28 cellular contexts compared by ENCODE assay signal in the genomic region with DNA sequence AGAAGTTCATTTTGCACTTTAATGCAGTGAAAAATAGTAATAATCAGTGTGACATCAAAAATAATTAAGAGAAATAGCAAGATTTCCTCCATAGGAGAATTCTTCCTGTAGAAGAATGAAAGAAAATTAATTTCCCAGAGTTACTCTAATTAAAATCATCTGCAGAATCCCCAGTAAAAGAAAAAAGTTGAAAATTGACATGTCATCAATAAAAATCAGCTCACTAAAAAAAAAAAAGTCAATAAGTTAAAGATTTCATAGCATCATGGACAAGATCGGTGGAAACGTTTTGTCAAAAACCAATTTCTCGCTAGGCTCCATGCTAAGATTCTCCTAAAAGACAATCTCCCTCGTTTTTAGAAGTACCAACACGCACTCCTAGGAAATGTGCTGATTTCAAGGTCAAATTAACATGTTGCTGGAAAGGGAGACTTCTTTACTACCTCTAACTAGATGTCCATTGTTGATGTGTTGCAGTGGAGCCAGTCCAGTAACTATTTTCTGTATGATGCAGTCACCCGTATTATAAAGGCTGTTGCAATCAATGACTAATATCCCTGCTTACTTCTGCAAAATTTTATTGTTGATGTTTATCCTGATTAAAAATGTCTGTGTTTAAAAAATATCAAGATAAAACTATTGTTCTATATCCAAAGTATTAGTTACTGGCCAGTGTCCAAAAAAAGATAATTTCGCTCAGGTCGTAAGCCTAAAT.
A peak's percentile ranks its signal among the peaks of the same experiment; 100 is the strongest.
DNase-seq lines count a peak whose midpoint lies in the region; ATAC-seq, FAIRE-seq and TF ChIP-seq lines count a peak whose summit lies in the region.
"Had no signal": no experiment of that assay in that cellular context is flagged by ENCODE, and none has a peak within 500 bp of the region (broad histone marks: within the 10 kb centered on the region; RNA-seq: fewer than 3 reads in every experiment).

No MANE protein-coding gene starts in this region.

- TF ChIP-seq RAD21 in A549 (conservative IDR thresholded peaks at IDR 0.05 in 1 of 2, IDR thresholded peaks at IDR 0.05 in 1 of 2): no peak

- no peak for DNase-seq in A549 (ENCODE audit: low read depth in 1 of 2, low spot score in 1 of 2)
- peak; percentile 12 for DNase-seq in NB4 (ENCODE audit: low read depth)
- no peak for DNase-seq in esophagus muscularis mucosa (ENCODE audit: extremely low spot score)
- DNase-seq in mesenchymal stem cell: no peak
- no peak for DNase-seq in effector memory CD4-positive, alpha-beta T cell
- DNase-seq in kidney: no peak
- DNase-seq in PC-9: no peak
- DNase-seq: activated B cell treated with CpG ODN at 0.5 μM for 24 hours; activated CD4-positive, alpha-beta T cell treated with anti-CD3 and anti-CD28 coated beads, Interleukin-2, amount 10 ng/mL, durations not matched to agents 7 days and 5 days; activated effector memory CD4-positive, alpha-beta T cell treated with anti-CD3 and anti-CD28 coated beads, Interleukin-2, amount 50 U/mL, for 16 hours; activated T-cell treated with anti-CD3 and anti-CD28 coated beads, Interleukin-2, amount 50 U/mL, for 24 hours; anterior cingulate cortex; BE2C; CD8-positive, alpha-beta T cell; DMS153; H7; MV-4-11; NCI-H146; NCI-H2107; NCI-H82; SK-N-SH; stimulated activated CD8-positive, alpha-beta memory T cell treated with anti-CD3 and anti-CD28 coated beads, Interleukin-4, amount 100 ng/mL, for 48 hours had no signal

- TF ChIP-seq EP300 in A549 (IDR thresholded peaks at IDR 0.05) (no peak), esophagus muscularis mucosa (IDR thresholded peaks at IDR 0.05) (no peak)

- intact Hi-C loops in esophagus muscularis mucosa (cut with DNase I) (no loop called here), kidney (cut with DNase I) (no loop called here), PC-9 (cut with micrococcal nuclease; ENCODE audit: unreplicated experiment) (no loop called here)

- H4K91ac ChIP-seq in mesenchymal stem cell (ENCODE audit: low read length): no peak overlapping the region

- H3K14ac ChIP-seq in mesenchymal stem cell (ENCODE audit: low read length in 2 of 2): no peak overlapping the region

- H3K9ac ChIP-seq in mesenchymal stem cell (ENCODE audit: low read length) (peak overlapping the region; percentile 95), kidney (ENCODE audit: low read length in 2 of 2) (no peak overlapping the region)
- H3K9ac ChIP-seq: neural progenitor cell, parathyroid adenoma, SK-N-SH had no signal

- H3K9me3 ChIP-seq in A549: no peaks in the 10 kb centered on the region
- no peaks in the 10 kb centered on the region for H3K9me3 ChIP-seq in esophagus muscularis mucosa
- H3K9me3 ChIP-seq in mesenchymal stem cell (ENCODE audit: control insufficient read depth, low read length): no peaks in the 10 kb centered on the region
- H3K9me3 ChIP-seq in effector memory CD4-positive, alpha-beta T cell (ENCODE audit: control insufficient read depth, low read length): no peaks in the 10 kb centered on the region
- H3K9me3 ChIP-seq in kidney (ENCODE audit: control insufficient read depth in 1 of 2, low read length in 2 of 2): no peaks in the 10 kb centered on the region
- H3K9me3 ChIP-seq in PC-9 (ENCODE audit: insufficient read depth, low read depth): no peaks in the 10 kb centered on the region
- H3K9me3 ChIP-seq: BE2C, breast epithelium, SK-N-SH had no signal

- no peak overlapping the region for H2BK120ac ChIP-seq in mesenchymal stem cell (ENCODE audit: low read depth, low read length)

- H3K27me3 ChIP-seq in esophagus muscularis mucosa (no peaks in the 10 kb centered on the region), mesenchymal stem cell (ENCODE audit: control insufficient read depth in 1 of 2, insufficient read depth in 1 of 2, low read length in 2 of 2) (no peaks in the 10 kb centered on the region), PC-9 (ENCODE audit: insufficient read depth, low read depth) (0 out of 2 replicates have a peak, but pooled peaks cover 4% of the 10 kb centered on the region)
- H3K27me3 ChIP-seq in effector memory CD4-positive, alpha-beta T cell (replicated peaks; ENCODE audit: control insufficient read depth, insufficient read depth, low read length, poor library complexity, severe bottlenecking): no peaks in the 10 kb centered on the region
- H3K27me3 ChIP-seq: BE2C, breast epithelium, foreskin keratinocyte, neural progenitor cell had no signal

- H3K9me2 ChIP-seq in PC-9 (ENCODE audit: insufficient read depth): no peaks in the 10 kb centered on the region
- H3K9me2 ChIP-seq: SK-N-SH had no signal

- H3K36me3 ChIP-seq in esophagus muscularis mucosa: no peaks in the 10 kb centered on the region
- H3K36me3 ChIP-seq in mesenchymal stem cell (ENCODE audit: control insufficient read depth in 1 of 2, insufficient read depth in 2 of 2, low read depth in 1 of 2, low read length in 2 of 2): no peaks in the 10 kb centered on the region
- H3K36me3 ChIP-seq in effector memory CD4-positive, alpha-beta T cell (ENCODE audit: control insufficient read depth, insufficient read depth, low read length): no peaks in the 10 kb centered on the region
- H3K36me3 ChIP-seq in kidney (ENCODE audit: control insufficient read depth in 1 of 2, insufficient read depth in 2 of 2, low read length in 2 of 2): no peaks in the 10 kb centered on the region
- H3K36me3 ChIP-seq in PC-9 (ENCODE audit: low read depth): no peaks in the 10 kb centered on the region
- H3K36me3 ChIP-seq: BE2C, breast epithelium, neural progenitor cell had no signal

- no peaks in the 10 kb centered on the region for H3F3A ChIP-seq in PC-9 (ENCODE audit: insufficient read depth, low read depth)

- H3K27ac ChIP-seq in A549 (no peak overlapping the region), esophagus muscularis mucosa (replicated peaks in 1 of 4) (peak overlapping the region in 3 of 4 donors; percentile 33 to 50 (median 44)), mesenchymal stem cell (ENCODE audit: low read length, poor library complexity, severe bottlenecking) (no peak overlapping the region), kidney (ENCODE audit: low read depth in 2 of 2, low read length in 2 of 2) (no peak overlapping the region), PC-9 (no peak overlapping the region)
- H3K27ac ChIP-seq in effector memory CD4-positive, alpha-beta T cell (ENCODE audit: insufficient read depth, low read length, poor library complexity, severe bottlenecking): no peak overlapping the region
- H3K27ac ChIP-seq: foreskin keratinocyte, neural progenitor cell, parathyroid adenoma had no signal

- no peak overlapping the region for H2BK5ac ChIP-seq in mesenchymal stem cell (ENCODE audit: low read depth, low read length, poor library complexity, severe bottlenecking)

- H2BK15ac ChIP-seq in mesenchymal stem cell (ENCODE audit: low read depth, poor library complexity, severe bottlenecking): no peak overlapping the region

- H3K4me2 ChIP-seq in A549 (no peak overlapping the region), mesenchymal stem cell (ENCODE audit: low read length, poor library complexity, severe bottlenecking) (no peak overlapping the region), PC-9 (no peak overlapping the region)
- H3K4me2 ChIP-seq: neural progenitor cell, SK-N-SH had no signal

- no peaks in the 10 kb centered on the region for H3K79me2 ChIP-seq in PC-9 (ENCODE audit: low read depth)
- H3K79me2 ChIP-seq: parathyroid adenoma had no signal

- no peak for TF ChIP-seq CTCF in A549 (IDR thresholded peaks at IDR 0.05)
- TF ChIP-seq CTCF in NB4 (IDR thresholded peaks at IDR 0.05; ENCODE audit: low read depth, low read length): no peak
- no peak for TF ChIP-seq CTCF in esophagus muscularis mucosa (IDR thresholded peaks at IDR 0.05)
- no peak for TF ChIP-seq CTCF in kidney (IDR thresholded peaks at IDR 0.05; ENCODE audit: borderline replicate concordance, extremely low read depth, insufficient read depth)
- TF ChIP-seq CTCF in PC-9 (conservative IDR thresholded peaks at IDR 0.05): no peak

- no peak overlapping the region for H3K18ac ChIP-seq in mesenchymal stem cell (ENCODE audit: low read depth in 1 of 2, low read length in 2 of 2)

- no peaks in the 10 kb centered on the region for H4K20me1 ChIP-seq in PC-9 (ENCODE audit: insufficient read depth)

- H2AFZ ChIP-seq in mesenchymal stem cell (ENCODE audit: low read depth, low read length) (no peak overlapping the region), PC-9 (no peak overlapping the region)
- H2AFZ ChIP-seq: neural progenitor cell, parathyroid adenoma had no signal

- no peak overlapping the region for H4K8ac ChIP-seq in mesenchymal stem cell (ENCODE audit: low read length)

- ATAC-seq in A549 (no peak), HG02678 (IDR thresholded peaks at IDR 0.05; ENCODE audit: unreplicated experiment) (no peak)
- ATAC-seq: CD8-positive, alpha-beta T cell had no signal

- CTCF ChIA-PET in A549 (lab: Yijun Ruan, JAX): no interaction called here
- CTCF ChIA-PET in PC-9 (lab: Charles Lee): no interaction called here

- WGBS in A549 (ENCODE audit: missing lambda C conversion rate): 23% methylated on average over 8 of the region's 8 CpGs
- WGBS in esophagus muscularis mucosa: 81% methylated on average over 8 of the region's 8 CpGs
- 96% methylated on average over 5 of the region's 8 CpGs for WGBS in mesenchymal stem cell

- H3K79me1 ChIP-seq in mesenchymal stem cell (replicated peaks; ENCODE audit: low read length, poor library complexity, severe bottlenecking): no peaks in the 10 kb centered on the region

- no peak overlapping the region for H3K4me3 ChIP-seq in A549
- no peak overlapping the region for H3K4me3 ChIP-seq in NB4 (ENCODE audit: low read depth, low read length)
- no peak overlapping the region for H3K4me3 ChIP-seq in esophagus muscularis mucosa
- H3K4me3 ChIP-seq in mesenchymal stem cell (ENCODE audit: insufficient read depth in 1 of 2, low read depth in 1 of 2, low read length in 2 of 2): peak overlapping the region in 1 of 2 experiments; percentile 57
- no peak overlapping the region for H3K4me3 ChIP-seq in effector memory CD4-positive, alpha-beta T cell (ENCODE audit: insufficient read depth, low read depth, low read length, poor library complexity, severe bottlenecking)
- no peak overlapping the region for H3K4me3 ChIP-seq in kidney (ENCODE audit: low read length in 2 of 2)
- H3K4me3 ChIP-seq in PC-9: no peak overlapping the region
- H3K4me3 ChIP-seq: breast epithelium, neural progenitor cell had no signal

- no TSS peak for BruUV-seq in PC-9 (replicated peaks; lab: Mats Ljungman, UMichigan)

- no peak overlapping the region for H3K23ac ChIP-seq in mesenchymal stem cell (ENCODE audit: low read length in 2 of 2)

- H3K4ac ChIP-seq in mesenchymal stem cell (ENCODE audit: low read depth in 1 of 2, low read length in 2 of 2): no peak overlapping the region

- FAIRE-seq in A549 (lab: Jason Lieb, UNC) (no peak), kidney (lab: Jason Lieb, UNC) (no peak)
- FAIRE-seq: GM12891 had no signal

- TF ChIP-seq POLR2A in A549 (IDR thresholded peaks at IDR 0.05; ENCODE audit: low read length) (no peak), NB4 (IDR thresholded peaks at IDR 0.05; ENCODE audit: extremely low read depth, insufficient read length) (no peak), esophagus muscularis mucosa (IDR thresholded peaks at IDR 0.05; ENCODE audit: low read depth) (no peak)

- H2AK5ac ChIP-seq in mesenchymal stem cell (ENCODE audit: low read length, severe bottlenecking): no peak overlapping the region

- no peak overlapping the region for H2BK12ac ChIP-seq in mesenchymal stem cell (ENCODE audit: low read length in 2 of 2)

- POLR2A ChIA-PET in A549 (lab: Yijun Ruan, JAX) (no interaction called here), PC-9 (lab: Charles Lee; ENCODE audit: unreplicated experiment) (no interaction called here)

- H3K4me1 ChIP-seq in A549 (no peaks in the 10 kb centered on the region), esophagus muscularis mucosa (peaks cover 0 to 14% (median 6%) of the 10 kb centered on the region in 4 donors), mesenchymal stem cell (ENCODE audit: control insufficient read depth, insufficient read depth, low read depth, low read length) (no peaks in the 10 kb centered on the region), kidney (ENCODE audit: control insufficient read depth in 1 of 2, insufficient read depth in 1 of 2, low read depth in 1 of 2, low read length in 2 of 2) (peaks cover 0 to 6% of the 10 kb centered on the region in 2 donors), PC-9 (replicated peaks; ENCODE audit: insufficient read depth) (no peaks in the 10 kb centered on the region)
- no peaks in the 10 kb centered on the region for H3K4me1 ChIP-seq in effector memory CD4-positive, alpha-beta T cell (ENCODE audit: control insufficient read depth, insufficient read depth, low read length, poor library complexity, severe bottlenecking)
- H3K4me1 ChIP-seq: breast epithelium, foreskin keratinocyte, neural progenitor cell, parathyroid adenoma had no signal

Comparison
In these comparisons a context has a peak if more than half of its experiments do, and no peak if none do; other contexts are left out.
1. H3K27ac ChIP-seq: peak in esophagus muscularis mucosa (3 of 4); none in A549 (0 of 2), mesenchymal stem cell (single experiment), effector memory CD4-positive, alpha-beta T cell (single experiment), kidney (0 of 2) and PC-9 (single experiment).